11 cellular contexts compared by ENCODE assay signal in the genomic region with DNA sequence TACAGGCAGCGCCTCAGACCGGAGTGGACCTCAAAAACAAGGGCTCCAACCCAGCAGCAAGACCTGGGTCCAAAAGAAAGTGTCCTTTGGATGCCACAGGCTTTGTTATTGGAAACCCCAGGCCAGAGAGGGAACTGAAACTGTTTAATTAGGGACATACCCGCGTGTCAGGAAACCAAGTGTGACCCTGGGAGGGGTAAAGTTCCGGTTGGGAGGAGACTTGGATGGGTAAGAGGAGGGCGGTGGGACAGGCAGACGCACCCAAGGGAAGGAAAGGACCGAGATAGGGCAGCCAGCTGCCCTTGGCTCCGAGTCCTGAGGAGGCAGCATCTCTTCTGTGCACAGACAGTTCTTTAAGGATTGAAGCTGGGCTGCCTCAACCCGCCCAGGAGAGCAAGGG.
DNase-seq lines count a peak whose midpoint lies in the region; ATAC-seq and TF ChIP-seq lines count a peak whose summit lies in the region.
"Had no signal": no experiment of that assay in that cellular context is flagged by ENCODE, and none has a peak within 500 bp of the region (broad histone marks: within the 10 kb centered on the region; RNA-seq: fewer than 3 reads in every experiment).

No MANE protein-coding gene starts in this region.

- no peaks in the 10 kb centered on the region for H3K36me3 ChIP-seq in breast epithelium
- H3K36me3 ChIP-seq in Karpas-422 (ENCODE audit: insufficient read depth, low read length): no peaks in the 10 kb centered on the region
- H3K36me3 ChIP-seq: uterus had no signal

- TF ChIP-seq CTCF in breast epithelium (IDR thresholded peaks at IDR 0.05): no peak

- intact Hi-C loops in breast epithelium (cut with DNase I; ENCODE audit: low total_unique reads): no loop called here

- peaks cover 38 to 40% of the 10 kb centered on the region in 2 donors for H3K4me1 Mint-ChIP-seq in natural killer cell treated with Interleukin-12 subunit alpha and Interleukin-12 subunit beta and Interleukin-15 and Interleukin-18, amount 100 ng/mL, for 72 hours (ENCODE audit: low read depth in 2 of 2)

- no peak overlapping the region for H3K9ac ChIP-seq in Karpas-422 (ENCODE audit: low read length)

- no peaks in the 10 kb centered on the region for H3K9me3 ChIP-seq in breast epithelium
- no peaks in the 10 kb centered on the region for H3K9me3 ChIP-seq in Karpas-422 (ENCODE audit: low read length)
- H3K9me3 ChIP-seq: uterus had no signal

- no peaks in the 10 kb centered on the region for H3K4me1 ChIP-seq in breast epithelium
- H3K4me1 ChIP-seq in Karpas-422 (ENCODE audit: low read length): 0 out of 2 replicates have a peak, but pooled peaks cover 5% of the 10 kb centered on the region
- H3K4me1 ChIP-seq: uterus had no signal

- H3K27ac ChIP-seq in breast epithelium: no peak overlapping the region
- H3K27ac ChIP-seq in Karpas-422 (ENCODE audit: low read length): no peak overlapping the region

- H3K4me3 Mint-ChIP-seq in natural killer cell treated with Interleukin-12 subunit alpha and Interleukin-12 subunit beta and Interleukin-15 and Interleukin-18, amount 100 ng/mL, for 72 hours: peak overlapping the region; percentile 15

- H3K9me2 ChIP-seq in Karpas-422 (replicated peaks; ENCODE audit: insufficient read depth, low read length): no peaks in the 10 kb centered on the region

- H3K79me2 ChIP-seq in Karpas-422 (ENCODE audit: low read length): no peaks in the 10 kb centered on the region

- H3K27me3 ChIP-seq in breast epithelium: no peaks in the 10 kb centered on the region
- H3K27me3 ChIP-seq in Karpas-422 (ENCODE audit: low read length): no peaks in the 10 kb centered on the region
- H3K27me3 ChIP-seq: uterus had no signal

- H3K4me3 ChIP-seq in breast epithelium (peak overlapping the region in 1 of 3 donors; percentile 12), Karpas-422 (ENCODE audit: low read length) (no peak overlapping the region)
- H3K4me3 ChIP-seq: uterus had no signal

- no peaks in the 10 kb centered on the region for H4K20me1 ChIP-seq in Karpas-422 (ENCODE audit: insufficient read depth, low read depth, low read length)

- H3K27ac Mint-ChIP-seq in natural killer cell treated with Interleukin-12 subunit alpha and Interleukin-12 subunit beta and Interleukin-15 and Interleukin-18, amount 100 ng/mL, for 72 hours: peak overlapping the region in 1 of 2 donors; percentile 91

- ATAC-seq in GM18868 (IDR thresholded peaks at IDR 0.05; ENCODE audit: unreplicated experiment): peak; percentile 90
- peak; percentile 94 for ATAC-seq in GM21786 (IDR thresholded peaks at IDR 0.05; ENCODE audit: unreplicated experiment)
- peak; percentile 66 for ATAC-seq in HG03521 (IDR thresholded peaks at IDR 0.05; ENCODE audit: unreplicated experiment)
- no peak for ATAC-seq in natural killer cell treated with Interleukin-12 subunit alpha and Interleukin-12 subunit beta and Interleukin-15 and Interleukin-18, amount 100 ng/mL, for 72 hours

- TF ChIP-seq POLR2A in breast epithelium (IDR thresholded peaks at IDR 0.05): no peak

- no peak overlapping the region for H2AFZ ChIP-seq in Karpas-422 (ENCODE audit: low read length)

- no peaks in the 10 kb centered on the region for H3K36me3 Mint-ChIP-seq in natural killer cell treated with Interleukin-12 subunit alpha and Interleukin-12 subunit beta and Interleukin-15 and Interleukin-18, amount 100 ng/mL, for 72 hours

- no peak for DNase-seq in natural killer cell treated with Interleukin-12 subunit alpha and Interleukin-12 subunit beta and Interleukin-15 and Interleukin-18, amount 100 ng/mL, for 72 hours (ENCODE audit: low spot score)
- DNase-seq in breast epithelium (ENCODE audit: low spot score in 2 of 2) (no peak), HT-29 (ENCODE audit: low spot score) (no peak), NCI-H2171 treated with DMSO at 0.1 percent for 48 hours (lab: John Stamatoyannopoulos, UW) (no peak), Karpas-422 (no peak)
- DNase-seq: activated gamma-delta T cell treated with Interleukin-2 at 50 U/mL for 16 hours, NCI-H1048, uterus had no signal

- H3K4me2 ChIP-seq in Karpas-422 (ENCODE audit: low read depth, low read length, poor library complexity, severe bottlenecking): no peak overlapping the region

- no peaks in the 10 kb centered on the region for H3K27me3 Mint-ChIP-seq in natural killer cell treated with Interleukin-12 subunit alpha and Interleukin-12 subunit beta and Interleukin-15 and Interleukin-18, amount 100 ng/mL, for 72 hours

- no peaks in the 10 kb centered on the region for H3K9me3 Mint-ChIP-seq in natural killer cell treated with Interleukin-12 subunit alpha and Interleukin-12 subunit beta and Interleukin-15 and Interleukin-18, amount 100 ng/mL, for 72 hours

Comparison
In these comparisons a context has a peak if more than half of its experiments do, and no peak if none do; other contexts are left out.
1. ATAC-seq: peak in GM18868 (single experiment), GM21786 (single experiment) and HG03521 (single experiment); none in natural killer cell treated with Interleukin-12 subunit alpha and Interleukin-12 subunit beta and Interleukin-15 and Interleukin-18, amount 100 ng/mL, for 72 hours (0 of 2).